ENCODE assay signal across 19 cellular contexts in genomic region chr2:95310651-95311050, GRCh38. TPM values are rescaled to one million over a fixed set of nuclear protein-coding genes. Genes with fewer than 3 reads are reported as not detected.
DNase-seq lines count a peak whose midpoint lies in the region; ATAC-seq, FAIRE-seq and TF ChIP-seq lines count a peak whose summit lies in the region.
"Had no signal": no experiment of that assay in that cellular context is flagged by ENCODE, and none has a peak within 500 bp of the region (broad histone marks: within the 10 kb centered on the region; RNA-seq: fewer than 3 reads in every experiment).

No MANE protein-coding gene starts in this region.

- WGBS in tibial nerve, 2 donors: 75 to 90% methylated on average over 3 to 4 of the region's 4 CpGs

- ATAC-seq in esophagus mucosa (peak; percentile 61), GM21381 (IDR thresholded peaks at IDR 0.05; ENCODE audit: unreplicated experiment) (no peak)

- no peaks in the 10 kb centered on the region for H3K36me3 ChIP-seq in tibial nerve
- H3K36me3 ChIP-seq: Peyer's patch, SJCRH30 had no signal

- H3K27me3 ChIP-seq in tibial nerve: peaks cover 0 to 8% of the 10 kb centered on the region in 2 donors
- H3K27me3 ChIP-seq: Peyer's patch had no signal

- DNase-seq in Calu3 (peak; percentile 27), RCC 7860 (ENCODE audit: low spot score) (peak; percentile 9), renal cortical epithelial cell (ENCODE audit: low read depth) (peak; percentile 29), DMS53 (lab: John Stamatoyannopoulos, UW) (no peak), GM20000 (ENCODE audit: low spot score) (no peak), tibial nerve (ENCODE audit: low spot score in 2 of 2) (no peak)
- DNase-seq: CD4-positive, CD25-positive, alpha-beta regulatory T cell; DND-41; GDM1; KG1; NCI-H1105 treated with DMSO at 0.1 percent for 48 hours; NCI-H187; NCI-H2171 treated with DMSO at 0.1 percent for 48 hours; NCI-H774; Peyer's patch; SJCRH30 had no signal

- intact Hi-C loops in Calu3 (cut with micrococcal nuclease; ENCODE audit: unreplicated experiment): no loop called here

- H3K9me3 ChIP-seq in tibial nerve: no peaks in the 10 kb centered on the region
- H3K9me3 ChIP-seq: Peyer's patch, SJCRH30 had no signal

- peak; percentile 40 for FAIRE-seq in RCC 7860 (lab: Jason Lieb, UNC)
- FAIRE-seq: H1 had no signal

- H3K4me1 ChIP-seq in tibial nerve: no peaks in the 10 kb centered on the region
- H3K4me1 ChIP-seq: Peyer's patch, SJCRH30 had no signal

- H3K9me3 Mint-ChIP-seq in Calu3 (ENCODE audit: low read depth, unreplicated experiment): no peaks in the 10 kb centered on the region

- H3K27me3 Mint-ChIP-seq in Calu3 (ENCODE audit: unreplicated experiment): peaks cover 34% of the 10 kb centered on the region
- H3K27me3 Mint-ChIP-seq: CD4-positive, CD25-positive, alpha-beta regulatory T cell had no signal

- H3K4me1 Mint-ChIP-seq in Calu3 (ENCODE audit: low read depth, unreplicated experiment): peaks cover 32% of the 10 kb centered on the region
- H3K4me1 Mint-ChIP-seq: CD4-positive, CD25-positive, alpha-beta regulatory T cell had no signal

- H3K27ac Mint-ChIP-seq in Calu3 (ENCODE audit: unreplicated experiment): no peak overlapping the region
- H3K27ac Mint-ChIP-seq: CD4-positive, CD25-positive, alpha-beta regulatory T cell had no signal

- H3K36me3 Mint-ChIP-seq in Calu3 (ENCODE audit: insufficient read depth, unreplicated experiment): no peaks in the 10 kb centered on the region
- H3K36me3 Mint-ChIP-seq: CD4-positive, CD25-positive, alpha-beta regulatory T cell had no signal

- no peak for TF ChIP-seq EP300 in tibial nerve (IDR thresholded peaks at IDR 0.05)

- CTCF ChIA-PET in Calu3 (lab: Charles Lee): no interaction called here

- H3K4me3 ChIP-seq in tibial nerve: no peak overlapping the region
- H3K4me3 ChIP-seq: Peyer's patch, SJCRH30 had no signal

- TF ChIP-seq POLR2A in tibial nerve (IDR thresholded peaks at IDR 0.05): no peak

- H3K4me3 Mint-ChIP-seq in Calu3 (ENCODE audit: low read depth, unreplicated experiment): no peak overlapping the region
- H3K4me3 Mint-ChIP-seq: CD4-positive, CD25-positive, alpha-beta regulatory T cell had no signal

- no TSS peak for BruUV-seq in Calu3 (replicated peaks; lab: Mats Ljungman, UMichigan)

- TF ChIP-seq CTCF in Calu3 (IDR thresholded peaks at IDR 0.05; ENCODE audit: unreplicated experiment): no peak
- no peak for TF ChIP-seq CTCF in GM20000 (IDR thresholded peaks at IDR 0.05; ENCODE audit: extremely low read depth, missing control alignments)
- TF ChIP-seq CTCF in tibial nerve (IDR thresholded peaks at IDR 0.05): no peak

- H3K27ac ChIP-seq in tibial nerve: no peak overlapping the region
- H3K27ac ChIP-seq: Peyer's patch, SJCRH30 had no signal

RNA-seq across cellular contexts. Expression of gene KCNIP3, which starts 13.5 kb away (rescaled TPM):
- total RNA-seq in Calu3 (2022) (1.1 and 2.1 TPM in 2 replicates), esophagus mucosa (0.96 TPM), renal cortical epithelial cell (47.4 and 127 TPM in 2 replicates), tibial nerve (10 to 100 TPM; 35.1 to 90.8 (median 50.2) TPM)
- total RNA-seq: CD4-positive, CD25-positive, alpha-beta regulatory T cell; SJCRH30 had no signal

RNA-seq across cellular contexts. Expression of gene PROM2, which starts 36.4 kb away (rescaled TPM):
- total RNA-seq in Calu3 (2022) (24.7 and 29.9 TPM in 2 replicates), esophagus mucosa (100 TPM), renal cortical epithelial cell (17.6 and 38.0 TPM in 2 replicates), tibial nerve (10 to 100 TPM in 1 of 4 donors, 1 to 10 TPM in 3; 2.2 to 12.3 (median 5.3) TPM)

Comparison
In these comparisons a context has a peak if more than half of its experiments do, and no peak if none do; other contexts are left out.
1. DNase-seq: peak in Calu3 (single experiment), RCC 7860 (single experiment) and renal cortical epithelial cell (single experiment); none in DMS53 (single experiment), GM20000 (single experiment) and tibial nerve (0 of 2).
2. RNA of gene KCNIP3, which starts 13.5 kb away (total RNA-seq): 47.4 to 127 TPM in renal cortical epithelial cell and 35.1 to 90.8 TPM in tibial nerve; 1.1 to 2.1 TPM in Calu3 and 0.96 TPM in esophagus mucosa (single experiment); every median in the first group is over 10 times any median in the second.